Comparison of ENCODE assay signal across 15 cellular contexts in genomic region chr2:224869601-224870000, GRCh38.
A peak's percentile ranks its signal among the peaks of the same experiment; 100 is the strongest.
DNase-seq lines count a peak whose midpoint lies in the region; ATAC-seq and TF ChIP-seq lines count a peak whose summit lies in the region.
"Had no signal": no experiment of that assay in that cellular context is flagged by ENCODE, and none has a peak within 500 bp of the region (broad histone marks: within the 10 kb centered on the region; RNA-seq: fewer than 3 reads in every experiment).

No MANE protein-coding gene starts in this region.

- H3K4me1 ChIP-seq in thoracic aorta (ENCODE audit: control insufficient read depth in 1 of 2, low read depth in 2 of 2) (peaks cover 7 to 22% of the 10 kb centered on the region in 2 donors), adrenal gland (replicated peaks in 1 of 2) (no peaks in the 10 kb centered on the region), colonic mucosa (no peaks in the 10 kb centered on the region)
- H3K4me1 ChIP-seq: A549 had no signal

- ATAC-seq in activated T-cell treated with anti-CD3 and anti-CD28 coated beads, Interleukin-2, amount 50 U/mL, for 72 hours (replicated peaks in 1 of 2), result no peak
- ATAC-seq in thoracic aorta (ENCODE audit: insufficient number of reproducible peaks, low FRiP score, low read depth), result no peak
- no peak for ATAC-seq in GM21619 (IDR thresholded peaks at IDR 0.05; ENCODE audit: unreplicated experiment)
- ATAC-seq: A549 had no signal

- no peaks in the 10 kb centered on the region for H3K27me3 Mint-ChIP-seq in activated T-cell treated with anti-CD3 and anti-CD28 coated beads, Interleukin-2, amount 50 U/mL, for 72 hours (ENCODE audit: low read depth)
- H3K27me3 Mint-ChIP-seq in activated naive CD8-positive, alpha-beta T cell treated with anti-CD3 and anti-CD28 coated beads for 36 hours, result no peaks in the 10 kb centered on the region
- H3K27me3 Mint-ChIP-seq: progenitor cell of endocrine pancreas had no signal

- H3K9me3 Mint-ChIP-seq in activated T-cell treated with anti-CD3 and anti-CD28 coated beads, Interleukin-2, amount 50 U/mL, for 72 hours, result peaks cover 9 to 11% of the 10 kb centered on the region in 2 donors
- peaks cover 8% of the 10 kb centered on the region for H3K9me3 Mint-ChIP-seq in activated naive CD8-positive, alpha-beta T cell treated with anti-CD3 and anti-CD28 coated beads for 36 hours

- no peaks in the 10 kb centered on the region for H3K27me3 ChIP-seq in thoracic aorta (replicated peaks; ENCODE audit: insufficient read depth)
- no peaks in the 10 kb centered on the region for H3K27me3 ChIP-seq in adrenal gland
- H3K27me3 ChIP-seq in colonic mucosa, result no peaks in the 10 kb centered on the region

- TF ChIP-seq POLR2A in adrenal gland (IDR thresholded peaks at IDR 0.05), result no peak

- TF ChIP-seq CTCF in fibroblast of pulmonary artery (IDR thresholded peaks at IDR 0.05; ENCODE audit: low read length, missing control alignments) (no peak), thoracic aorta (IDR thresholded peaks at IDR 0.05) (no peak), adrenal gland (IDR thresholded peaks at IDR 0.05) (no peak), colonic mucosa (IDR thresholded peaks at IDR 0.05) (no peak)

- intact Hi-C loops in adrenal gland (cut with DNase I) (no loop called here), colonic mucosa (cut with DNase I) (no loop called here)

- H3K27ac ChIP-seq in thoracic aorta (peak overlapping the region; percentile 10 to 60), adrenal gland (no peak overlapping the region), colonic mucosa (no peak overlapping the region)
- H3K27ac ChIP-seq: A549, HL-60 had no signal

- DNase-seq in activated T-cell treated with anti-CD3 and anti-CD28 coated beads, Interleukin-2, amount 50 U/mL, for 72 hours, result no peak
- no peak for DNase-seq in activated T-cell treated with anti-CD3 and anti-CD28 coated beads, Interleukin-2, amount 50 U/mL, for 1 hour
- DNase-seq in activated naive CD8-positive, alpha-beta T cell treated with anti-CD3 and anti-CD28 coated beads for 36 hours, result no peak
- DNase-seq in fibroblast of pulmonary artery (ENCODE audit: low read depth) (peak; percentile 88), thoracic aorta (ENCODE audit: low spot score) (no peak), adrenal gland (no peak), colonic mucosa (no peak)
- DNase-seq: activated effector memory CD4-positive, alpha-beta T cell treated with Interleukin-2 at 50 U/mL for 16 hours; mesendoderm; NCI-H1092; NCI-H82 had no signal

- peaks cover 5% of the 10 kb centered on the region for H3K4me1 Mint-ChIP-seq in activated T-cell treated with anti-CD3 and anti-CD28 coated beads, Interleukin-2, amount 50 U/mL, for 72 hours (ENCODE audit: low read depth)
- peaks cover 11% of the 10 kb centered on the region for H3K4me1 Mint-ChIP-seq in activated naive CD8-positive, alpha-beta T cell treated with anti-CD3 and anti-CD28 coated beads for 36 hours

- H3K9me3 ChIP-seq in thoracic aorta (no peaks in the 10 kb centered on the region), adrenal gland (replicated peaks in 1 of 3) (no peaks in the 10 kb centered on the region), colonic mucosa (no peaks in the 10 kb centered on the region)
- H3K9me3 ChIP-seq: A549 had no signal

- 60 to 73% (median 70%) methylated on average over 2 of the region's 2 CpGs for WGBS in adrenal gland, 4 donors

- H3K27ac Mint-ChIP-seq in activated T-cell treated with anti-CD3 and anti-CD28 coated beads, Interleukin-2, amount 50 U/mL, for 72 hours, result peak overlapping the region; percentile 8
- H3K27ac Mint-ChIP-seq in activated naive CD8-positive, alpha-beta T cell treated with anti-CD3 and anti-CD28 coated beads for 36 hours, result peak overlapping the region; percentile 34
- H3K27ac Mint-ChIP-seq: progenitor cell of endocrine pancreas had no signal

- H3K9ac ChIP-seq in colonic mucosa (ENCODE audit: low read depth in 2 of 2, low read length in 2 of 2), result no peak overlapping the region

- H3K4me3 ChIP-seq in fibroblast of pulmonary artery (replicated peaks; ENCODE audit: low read depth, low read length) (no peak overlapping the region), thoracic aorta (peak overlapping the region; percentile 6), adrenal gland (no peak overlapping the region), colonic mucosa (no peak overlapping the region)
- H3K4me3 ChIP-seq: A549 had no signal

- no peak overlapping the region for H3K4me3 Mint-ChIP-seq in activated T-cell treated with anti-CD3 and anti-CD28 coated beads, Interleukin-2, amount 50 U/mL, for 72 hours
- H3K4me3 Mint-ChIP-seq in activated naive CD8-positive, alpha-beta T cell treated with anti-CD3 and anti-CD28 coated beads for 36 hours, result no peak overlapping the region

- H3K36me3 ChIP-seq in thoracic aorta, result no peaks in the 10 kb centered on the region
- H3K36me3 ChIP-seq in adrenal gland (replicated peaks in 1 of 2), result no peaks in the 10 kb centered on the region
- no peaks in the 10 kb centered on the region for H3K36me3 ChIP-seq in colonic mucosa

- peaks cover 37 to 72% of the 10 kb centered on the region in 2 donors for H3K36me3 Mint-ChIP-seq in activated T-cell treated with anti-CD3 and anti-CD28 coated beads, Interleukin-2, amount 50 U/mL, for 72 hours (ENCODE audit: insufficient read depth in 2 of 2)
- peaks cover 64% of the 10 kb centered on the region for H3K36me3 Mint-ChIP-seq in activated naive CD8-positive, alpha-beta T cell treated with anti-CD3 and anti-CD28 coated beads for 36 hours

Comparison
In these comparisons a context has a peak if more than half of its experiments do, and no peak if none do; other contexts are left out.
1. H3K27ac ChIP-seq: peak in thoracic aorta (2 of 2); none in adrenal gland (0 of 5) and colonic mucosa (single experiment).